ENCODE assay signal across 1 cellular context in genomic region chr17:16217002-16217635, GRCh38.
TF ChIP-seq lines count a peak whose summit lies in the region.

PIGL (plus strand) TSS chr17:16217210; CDS start chr17:16217227, 17 bp downstream.

TF ChIP-seq in H1, 55 proteins besides CTCF, POLR2A, EP300 and RAD21 (continued from another document):
- TF ChIP-seq TAF1 (IDR thresholded peaks at IDR 0.05; ENCODE audit: low read depth, low read length) (peak; percentile 100), RNF2 (IDR thresholded peaks at IDR 0.05; ENCODE audit: borderline replicate concordance, low read depth, low read length, missing control alignments, poor library complexity, severe bottlenecking) (no peak), BRCA1 (IDR thresholded peaks at IDR 0.05; ENCODE audit: low read depth, low read length) (no peak), SIRT6 (IDR thresholded peaks at IDR 0.05; ENCODE audit: low read length) (no peak), POLR2AphosphoS5 (IDR thresholded peaks at IDR 0.05; ENCODE audit: low read depth, low read length) (peak; percentile 98), SIX5 (IDR thresholded peaks at IDR 0.05; ENCODE audit: low read depth, low read length) (peak; percentile 33; the same call in 1 of the 2 replicates), CHD1 (IDR thresholded peaks at IDR 0.05; ENCODE audit: low read depth, low read length) (no peak; the same call in 1 of the 2 replicates), BACH1 (IDR thresholded peaks at IDR 0.05; ENCODE audit: low read length) (no peak), NRF1 (IDR thresholded peaks at IDR 0.05; ENCODE audit: low read depth, low read length) (peak; percentile 58), RFX5 (IDR thresholded peaks at IDR 0.05; ENCODE audit: borderline replicate concordance, low read depth, low read length) (no peak), MAX (IDR thresholded peaks at IDR 0.05) (peak; percentile 65), SUZ12 (IDR thresholded peaks at IDR 0.05; ENCODE audit: low read length) (no peak), GABPA (IDR thresholded peaks at IDR 0.05; ENCODE audit: borderline replicate concordance, insufficient read depth, low read length) (peak; percentile 87; the same call in 1 of the 2 replicates), MAFK (IDR thresholded peaks at IDR 0.05; ENCODE audit: low read depth, low read length) (no peak), HDAC2 (IDR thresholded peaks at IDR 0.05; ENCODE audit: borderline replicate concordance in 1 of 2, low read depth in 2 of 2, low read length in 2 of 2) (peak in 1 of 2 experiments; percentile 74; a peak in 2 of 4 replicates), ZNF274 (IDR thresholded peaks at IDR 0.05; ENCODE audit: borderline replicate concordance, extremely low read depth, low read length) (no peak), CHD7 (IDR thresholded peaks at IDR 0.05; ENCODE audit: insufficient replicate concordance, low read length) (no peak), TCF12 (IDR thresholded peaks at IDR 0.05; ENCODE audit: low read depth, low read length) (peak; percentile 26; the same call in 1 of the 2 replicates), JUN (IDR thresholded peaks at IDR 0.05; ENCODE audit: low read depth, low read length) (no peak), NANOG (IDR thresholded peaks at IDR 0.05; ENCODE audit: insufficient read depth, low read depth, low read length, poor library complexity, severe bottlenecking) (no peak), KDM4A (IDR thresholded peaks at IDR 0.05; ENCODE audit: low read depth, low read length, severe bottlenecking) (peak; percentile 33), ASH2L (IDR thresholded peaks at IDR 0.05; ENCODE audit: low read length) (peak; percentile 97), CTBP2 (IDR thresholded peaks at IDR 0.05; ENCODE audit: borderline replicate concordance, insufficient read depth, insufficient read length, low read length) (no peak), KDM1A (IDR thresholded peaks at IDR 0.05; ENCODE audit: borderline replicate concordance, low read length) (no peak), CHD2 (IDR thresholded peaks at IDR 0.05; ENCODE audit: low read length) (no peak), HDAC6 (IDR thresholded peaks at IDR 0.05; ENCODE audit: low read depth, low read length) (no peak), CEBPB (IDR thresholded peaks at IDR 0.05; ENCODE audit: low read depth, low read length) (no peak), BCL11A (IDR thresholded peaks at IDR 0.05; ENCODE audit: low read depth in 2 of 2, low read length in 2 of 2) (no peak), JUND (IDR thresholded peaks at IDR 0.05; ENCODE audit: low read length) (no peak), EZH2 (IDR thresholded peaks at IDR 0.05; ENCODE audit: low read depth, low read length, severe bottlenecking) (no peak), CBX8 (IDR thresholded peaks at IDR 0.05; ENCODE audit: borderline replicate concordance, low read depth, low read length) (no peak), PHF8 (conservative IDR thresholded peaks at IDR 0.05; ENCODE audit: low read depth, low read length) (peak; percentile 88), TEAD4 (IDR thresholded peaks at IDR 0.05; ENCODE audit: low read depth, low read length) (peak; percentile 55), CREB1 (IDR thresholded peaks at IDR 0.05) (peak; percentile 75), RXRA (IDR thresholded peaks at IDR 0.05; ENCODE audit: insufficient read depth, low read depth, low read length) (no peak)
- TF ChIP-seq, protein P1, sequence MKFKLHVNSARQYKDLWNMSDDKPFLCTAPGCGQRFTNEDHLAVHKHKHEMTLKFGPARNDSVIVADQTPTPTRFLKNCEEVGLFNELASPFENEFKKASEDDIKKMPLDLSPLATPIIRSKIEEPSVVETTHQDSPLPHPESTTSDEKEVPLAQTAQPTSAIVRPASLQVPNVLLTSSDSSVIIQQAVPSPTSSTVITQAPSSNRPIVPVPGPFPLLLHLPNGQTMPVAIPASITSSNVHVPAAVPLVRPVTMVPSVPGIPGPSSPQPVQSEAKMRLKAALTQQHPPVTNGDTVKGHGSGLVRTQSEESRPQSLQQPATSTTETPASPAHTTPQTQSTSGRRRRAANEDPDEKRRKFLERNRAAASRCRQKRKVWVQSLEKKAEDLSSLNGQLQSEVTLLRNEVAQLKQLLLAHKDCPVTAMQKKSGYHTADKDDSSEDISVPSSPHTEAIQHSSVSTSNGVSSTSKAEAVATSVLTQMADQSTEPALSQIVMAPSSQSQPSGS (IDR thresholded peaks at IDR 0.05; ENCODE audit: low read length): peak; percentile 89; the same call in 1 of the 2 replicates
